In the genomic region with DNA sequence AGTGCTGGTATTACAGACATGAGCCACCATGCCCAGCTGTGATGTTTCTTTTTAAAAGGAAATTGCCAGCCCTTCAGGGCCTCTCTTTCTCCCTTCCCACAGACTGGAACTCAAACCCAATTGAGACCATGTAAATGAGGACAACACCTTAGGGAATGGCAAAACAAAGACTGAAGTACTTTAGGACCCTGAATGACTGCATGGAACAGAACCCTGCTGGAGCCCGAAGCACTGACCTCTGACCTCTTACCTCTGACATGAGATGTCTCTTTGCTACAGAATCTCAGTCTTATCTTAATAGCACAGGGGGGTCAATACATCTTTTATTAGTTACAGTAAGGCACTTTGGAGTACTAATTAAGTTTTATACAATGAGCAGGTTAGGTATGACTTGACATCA, we compare ENCODE assay signal across 1 cellular context.
TF ChIP-seq lines count a peak whose summit lies in the region.

No MANE protein-coding gene starts in this region.

TF ChIP-seq in GM23338, 12 proteins besides CTCF, POLR2A, EP300 and RAD21 (continued from another document):
- TF ChIP-seq, protein P1, sequence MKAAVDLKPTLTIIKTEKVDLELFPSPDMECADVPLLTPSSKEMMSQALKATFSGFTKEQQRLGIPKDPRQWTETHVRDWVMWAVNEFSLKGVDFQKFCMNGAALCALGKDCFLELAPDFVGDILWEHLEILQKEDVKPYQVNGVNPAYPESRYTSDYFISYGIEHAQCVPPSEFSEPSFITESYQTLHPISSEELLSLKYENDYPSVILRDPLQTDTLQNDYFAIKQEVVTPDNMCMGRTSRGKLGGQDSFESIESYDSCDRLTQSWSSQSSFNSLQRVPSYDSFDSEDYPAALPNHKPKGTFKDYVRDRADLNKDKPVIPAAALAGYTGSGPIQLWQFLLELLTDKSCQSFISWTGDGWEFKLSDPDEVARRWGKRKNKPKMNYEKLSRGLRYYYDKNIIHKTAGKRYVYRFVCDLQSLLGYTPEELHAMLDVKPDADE (IDR thresholded peaks at IDR 0.05): no peak
- no peak for TF ChIP-seq ZNF462 (CRISPR knock-in tag; IDR thresholded peaks at IDR 0.05)
- no peak for TF ChIP-seq JUNB (IDR thresholded peaks at IDR 0.05; ENCODE audit: unreplicated experiment)
- TF ChIP-seq POLR2AphosphoS5 (IDR thresholded peaks at IDR 0.05; ENCODE audit: low read depth): no peak
- TF ChIP-seq EZH2 (IDR thresholded peaks at IDR 0.05; ENCODE audit: low read depth, unreplicated experiment): no peak
- no peak for TF ChIP-seq CREB1 (CRISPR knock-in tag; IDR thresholded peaks at IDR 0.05; ENCODE audit: low read depth)
